14 cellular contexts compared by ENCODE assay signal in the genomic region with DNA sequence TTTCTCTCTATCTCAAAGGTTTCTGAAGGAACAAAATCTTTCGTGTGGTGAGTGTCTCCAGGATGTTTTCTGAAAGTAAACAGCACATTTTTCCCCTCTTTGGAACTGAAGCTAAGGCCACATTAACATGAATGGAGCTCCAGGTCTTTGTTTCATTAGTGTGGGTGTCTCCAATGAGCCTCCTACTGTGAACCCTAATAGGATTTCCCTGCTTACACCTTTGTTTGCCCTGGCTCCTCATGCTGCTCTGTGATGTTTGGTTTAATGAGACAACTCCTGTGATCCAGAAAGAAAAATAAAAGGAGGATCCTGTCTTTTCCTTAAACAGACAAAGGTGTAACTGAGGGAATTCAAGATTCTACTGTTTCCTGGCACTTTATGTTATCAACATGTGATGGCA.
"Had no signal": no experiment of that assay in that cellular context is flagged by ENCODE, and none has a peak within 500 bp of the region (broad histone marks: within the 10 kb centered on the region; RNA-seq: fewer than 3 reads in every experiment).

No MANE protein-coding gene starts in this region.

- H3K4me3 Mint-ChIP-seq: activated T-cell treated with anti-CD3 and anti-CD28 coated beads, Interleukin-2, amount 50 U/mL, for 72 hours; naive thymus-derived CD8-positive, alpha-beta T cell; stimulated activated memory B cell treated with anti-CD40 and anti-IgM and Interleukin-4, amounts not matched to agents 10 μg/mL and 1 μg/mL and 100 μg/mL, for 72 hours; T-helper 1 cell treated with Interleukin-12 subunit alpha and Interleukin-12 subunit beta and Interleukin-4 antibody, amounts not matched to agents 30 μg/mL and 1 μg/mL, for 36 hours had no signal

- ATAC-seq: activated T-cell treated with anti-CD3 and anti-CD28 coated beads, Interleukin-2, amount 50 U/mL, for 72 hours; naive thymus-derived CD8-positive, alpha-beta T cell; stimulated activated memory B cell treated with anti-CD40 and anti-IgM and Interleukin-4, amounts not matched to agents 10 μg/mL and 1 μg/mL and 100 μg/mL, for 72 hours had no signal

- H3K4me1 Mint-ChIP-seq: naive thymus-derived CD8-positive, alpha-beta T cell; stimulated activated memory B cell treated with anti-CD40 and anti-IgM and Interleukin-4, amounts not matched to agents 10 μg/mL and 1 μg/mL and 100 μg/mL, for 72 hours had no signal

- H3K9me3 ChIP-seq: ascending aorta, breast epithelium, sigmoid colon, testis, upper lobe of left lung had no signal

- H3K27ac Mint-ChIP-seq: activated T-cell treated with anti-CD3 and anti-CD28 coated beads, Interleukin-2, amount 50 U/mL, for 72 hours; naive thymus-derived CD8-positive, alpha-beta T cell; stimulated activated memory B cell treated with anti-CD40 and anti-IgM and Interleukin-4, amounts not matched to agents 10 μg/mL and 1 μg/mL and 100 μg/mL, for 72 hours; T-helper 1 cell treated with Interleukin-12 subunit alpha and Interleukin-12 subunit beta and Interleukin-4 antibody, amounts not matched to agents 30 μg/mL and 1 μg/mL, for 36 hours had no signal

- H3K27me3 Mint-ChIP-seq: stimulated activated memory B cell treated with anti-CD40 and anti-IgM and Interleukin-4, amounts not matched to agents 10 μg/mL and 1 μg/mL and 100 μg/mL, for 72 hours had no signal

- H3K4me3 ChIP-seq: ascending aorta, breast epithelium, coronary artery, sigmoid colon, testis, upper lobe of left lung had no signal

- H3K27me3 ChIP-seq: ascending aorta, breast epithelium, sigmoid colon, testis, upper lobe of left lung had no signal

- DNase-seq: activated CD4-positive, alpha-beta T cell treated with anti-CD3 and anti-CD28 coated beads for 1 hour; activated effector memory CD4-positive, alpha-beta T cell treated with anti-CD3 and anti-CD28 coated beads, Interleukin-2, amount 50 U/mL, for 16 hours; activated naive CD4-positive, alpha-beta T cell treated with anti-CD3 and anti-CD28 coated beads, Interleukin-2, amount 50 U/mL, for 16 hours; activated T-cell treated with anti-CD3 and anti-CD28 coated beads, Interleukin-2, amount 50 U/mL, for 72 hours; naive thymus-derived CD8-positive, alpha-beta T cell; sigmoid colon; stimulated activated CD4-positive, alpha-beta T cell treated with anti-CD3 and anti-CD28 coated beads, Interleukin-4, amount 100 ng/mL, for 4 hours; testis; upper lobe of left lung had no signal

- H3K27ac ChIP-seq: ascending aorta, breast epithelium, coronary artery, sigmoid colon, testis, upper lobe of left lung had no signal

- H3K4me1 ChIP-seq: ascending aorta, breast epithelium, sigmoid colon, testis had no signal

- H3K9me3 Mint-ChIP-seq: activated T-cell treated with anti-CD3 and anti-CD28 coated beads, Interleukin-2, amount 50 U/mL, for 72 hours; naive thymus-derived CD8-positive, alpha-beta T cell; stimulated activated memory B cell treated with anti-CD40 and anti-IgM and Interleukin-4, amounts not matched to agents 10 μg/mL and 1 μg/mL and 100 μg/mL, for 72 hours; T-helper 1 cell treated with Interleukin-12 subunit alpha and Interleukin-12 subunit beta and Interleukin-4 antibody, amounts not matched to agents 30 μg/mL and 1 μg/mL, for 36 hours had no signal

- H3K36me3 Mint-ChIP-seq: stimulated activated memory B cell treated with anti-CD40 and anti-IgM and Interleukin-4, amounts not matched to agents 10 μg/mL and 1 μg/mL and 100 μg/mL, for 72 hours had no signal

- H3K36me3 ChIP-seq: ascending aorta, breast epithelium, sigmoid colon, upper lobe of left lung had no signal
